Comparison of ENCODE assay signal across 18 cellular contexts in the genomic region with DNA sequence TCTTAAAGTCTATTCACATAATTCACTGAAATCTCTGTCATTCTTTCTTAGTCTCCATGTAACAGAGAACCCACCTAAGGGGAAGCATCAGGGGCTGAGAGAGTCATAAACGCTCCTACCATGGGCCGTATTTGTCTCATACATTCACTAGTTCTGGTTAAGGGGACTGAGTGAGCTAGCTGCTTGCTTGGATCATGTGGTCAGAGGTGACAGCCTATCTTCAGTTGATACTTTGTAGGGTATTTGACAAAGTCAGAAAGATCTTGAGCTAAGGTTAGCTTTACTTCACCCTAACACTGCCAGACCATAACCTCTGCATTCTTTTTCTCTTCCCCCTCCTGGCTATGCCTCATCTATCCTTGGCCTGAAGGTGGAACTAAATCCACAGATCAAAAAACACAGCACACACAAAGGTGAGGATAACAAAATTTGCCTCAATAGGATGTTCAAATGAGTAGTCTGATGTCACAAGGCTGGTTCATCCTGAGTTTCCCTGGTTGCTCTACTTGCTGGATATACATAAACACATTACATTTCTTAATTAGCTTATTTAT.
DNase-seq lines count a peak whose midpoint lies in the region; ATAC-seq, FAIRE-seq and TF ChIP-seq lines count a peak whose summit lies in the region.
"Had no signal": no experiment of that assay in that cellular context is flagged by ENCODE, and none has a peak within 500 bp of the region (broad histone marks: within the 10 kb centered on the region; RNA-seq: fewer than 3 reads in every experiment).

No MANE protein-coding gene starts in this region.

- peaks cover 30% of the 10 kb centered on the region for H3K4me1 Mint-ChIP-seq in MCF 10A (ENCODE audit: insufficient read depth, unreplicated experiment)

- H2AFZ ChIP-seq in mammary epithelial cell (ENCODE audit: low read depth, low read length) (no peak overlapping the region), OCI-LY3 (ENCODE audit: low read depth, low read length) (no peak overlapping the region)

- no peak overlapping the region for H3K27ac ChIP-seq in mammary epithelial cell (ENCODE audit: insufficient read depth, low read depth, low read length)
- no peak overlapping the region for H3K27ac ChIP-seq in OCI-LY3 (ENCODE audit: low read length)
- H3K27ac ChIP-seq: A549, SK-N-MC had no signal

- H3K4me3 Mint-ChIP-seq in MCF 10A (ENCODE audit: unreplicated experiment): no peak overlapping the region
- H3K4me3 Mint-ChIP-seq: CD14-positive monocyte had no signal

- no peak overlapping the region for H3K4me3 ChIP-seq in mammary epithelial cell (replicated peaks in 1 of 3; ENCODE audit: insufficient read depth in 1 of 3, low read depth in 2 of 3, low read length in 3 of 3)
- H3K4me3 ChIP-seq in OCI-LY3 (ENCODE audit: low read length): no peak overlapping the region
- H3K4me3 ChIP-seq in epithelial cell of proximal tubule (ENCODE audit: low read depth, low read length): no peak overlapping the region
- H3K4me3 ChIP-seq: A549, SK-N-MC had no signal

- no peak for TF ChIP-seq POLR2A in H54 (IDR thresholded peaks at IDR 0.05; ENCODE audit: low read depth, low read length)

- H3K36me3 Mint-ChIP-seq in MCF 10A (ENCODE audit: insufficient read depth, unreplicated experiment): peaks cover 7% of the 10 kb centered on the region
- H3K36me3 Mint-ChIP-seq: CD14-positive monocyte had no signal

- POLR2A ChIA-PET in MCF 10A (lab: Yijun Ruan, JAX): interaction anchor here (0.7 to 3.7 kb wide), 6 partner anchors 26 to 595 kb away, joined by 3 to 13 read pairs (median 4); no protein-coding TSS in a partner anchor

- no peak overlapping the region for H3K4me2 ChIP-seq in mammary epithelial cell (ENCODE audit: insufficient read depth, low read depth, low read length)
- no peak overlapping the region for H3K4me2 ChIP-seq in OCI-LY3 (ENCODE audit: low read length)
- H3K4me2 ChIP-seq: A549 had no signal

- H3K27me3 Mint-ChIP-seq in MCF 10A (ENCODE audit: insufficient read depth, unreplicated experiment): no peaks in the 10 kb centered on the region

- H3K27ac Mint-ChIP-seq in MCF 10A (ENCODE audit: low read depth, unreplicated experiment): no peak overlapping the region
- H3K27ac Mint-ChIP-seq: CD14-positive monocyte had no signal

- H3K9me3 Mint-ChIP-seq in MCF 10A (ENCODE audit: unreplicated experiment): peaks cover 7% of the 10 kb centered on the region

- peak; percentile 75 for FAIRE-seq in H54 (lab: Jason Lieb, UNC)
- FAIRE-seq: A549 had no signal

- no peak for ATAC-seq in HG03045 (IDR thresholded peaks at IDR 0.05; ENCODE audit: unreplicated experiment)
- ATAC-seq: A549 had no signal

- dilution Hi-C loops in mammary epithelial cell (cut with HindIII; ENCODE audit: low sequenced_read_pairs): no loop called here

- in situ Hi-C loops in mammary epithelial cell (cut with MboI; ENCODE audit: low sequenced_read_pairs in 2 of 2): no loop called here

- no peaks in the 10 kb centered on the region for H4K20me1 ChIP-seq in mammary epithelial cell (ENCODE audit: insufficient read depth, low read length)
- no peaks in the 10 kb centered on the region for H4K20me1 ChIP-seq in OCI-LY3 (ENCODE audit: insufficient read depth, low read length)

- H3K27me3 ChIP-seq in mammary epithelial cell (ENCODE audit: insufficient read depth, low read length) (no peaks in the 10 kb centered on the region), OCI-LY3 (ENCODE audit: low read depth, low read length) (no peaks in the 10 kb centered on the region)

- CTCF ChIA-PET in mammary epithelial cell (lab: Charles Lee; ENCODE audit: low non-redundant PET): no interaction called here
- CTCF ChIA-PET in MCF 10A (lab: Yijun Ruan, JAX): interaction anchor here (0.6 to 2.0 kb wide), 6 partner anchors 54 to 545 kb away, joined by 3 to 5 read pairs (median 4); no protein-coding TSS in a partner anchor

- WGBS in mammary epithelial cell (ENCODE audit: low coverage, missing lambda C conversion rate): 83% methylated on average over 2 of the region's 2 CpGs

- H3K79me2 ChIP-seq in mammary epithelial cell (ENCODE audit: insufficient read depth, low read length) (no peaks in the 10 kb centered on the region), OCI-LY3 (ENCODE audit: low read length) (no peaks in the 10 kb centered on the region)

- intact Hi-C loops in mammary epithelial cell (cut with micrococcal nuclease): loop anchor here (5.0 kb wide), 1 partner anchor 348 kb away; no protein-coding TSS in a partner anchor
- intact Hi-C loops in MCF 10A (cut with micrococcal nuclease): loop anchor here (5.0 kb wide), 3 partner anchors 68 to 348 kb away; a partner anchor contains a TSS

- no TSS peak for BruUV-seq in mammary epithelial cell (replicated peaks; lab: Mats Ljungman, UMichigan)
- no TSS peak for BruUV-seq in MCF 10A (replicated peaks; lab: Mats Ljungman, UMichigan)

- H3K9ac ChIP-seq in mammary epithelial cell (ENCODE audit: insufficient read depth, low read length): no peak overlapping the region
- no peak overlapping the region for H3K9ac ChIP-seq in OCI-LY3 (ENCODE audit: low read length)

- DNase-seq in mammary epithelial cell: peak; percentile 1
- no peak for DNase-seq in MCF 10A (ENCODE audit: unreplicated experiment)
- no peak for DNase-seq in H54 (ENCODE audit: insufficient read length, low spot score)
- DNase-seq in epithelial cell of proximal tubule (ENCODE audit: low read depth): no peak
- DNase-seq in stimulated activated CD4-positive, alpha-beta T cell treated with anti-CD3 and anti-CD28 coated beads, Interleukin-4, amount 100 ng/mL, for 1 hour: no peak
- no peak for DNase-seq in NCI-H524 (lab: John Stamatoyannopoulos, UW)
- DNase-seq: DMS 273 treated with DMSO at 0.1 percent for 48 hours, GF-D8, HCEC 1CT, KG1, NCI-H1092 treated with DMSO at 0.1 percent for 48 hours, NCI-H2081 treated with DMSO at 0.1 percent for 48 hours, NCI-H69 had no signal

- TF ChIP-seq CTCF in mammary epithelial cell (conservative IDR thresholded peaks at IDR 0.05 in 1 of 2, IDR thresholded peaks at IDR 0.05 in 1 of 2; ENCODE audit: extremely low read depth in 1 of 2, insufficient read depth in 1 of 2, low read depth in 1 of 2, low read length in 2 of 2) (peak in 1 of 2 donors; percentile 13), MCF 10A (IDR thresholded peaks at IDR 0.05; ENCODE audit: unreplicated experiment) (no peak), OCI-LY3 (IDR thresholded peaks at IDR 0.05; ENCODE audit: low read depth, low read length) (0 out of 2 replicates have a peak, but pooled peaks have one; percentile 20), epithelial cell of proximal tubule (conservative IDR thresholded peaks at IDR 0.05; ENCODE audit: low read depth, low read length) (peak; percentile 10)

- H3K9me3 ChIP-seq in mammary epithelial cell (replicated peaks; ENCODE audit: insufficient read depth, low read length) (no peaks in the 10 kb centered on the region), OCI-LY3 (ENCODE audit: insufficient read depth, low read length) (no peaks in the 10 kb centered on the region)
- H3K9me3 ChIP-seq: A549 had no signal

- H3K36me3 ChIP-seq in mammary epithelial cell (ENCODE audit: insufficient read depth, low read length) (no peaks in the 10 kb centered on the region), OCI-LY3 (replicated peaks; ENCODE audit: low read depth, low read length) (no peaks in the 10 kb centered on the region)

- H3K4me1 ChIP-seq in mammary epithelial cell (ENCODE audit: insufficient read depth, low read length) (peaks cover 10% of the 10 kb centered on the region), OCI-LY3 (ENCODE audit: low read length) (peaks cover 8% of the 10 kb centered on the region)
- H3K4me1 ChIP-seq: A549 had no signal
